In the genomic region with DNA sequence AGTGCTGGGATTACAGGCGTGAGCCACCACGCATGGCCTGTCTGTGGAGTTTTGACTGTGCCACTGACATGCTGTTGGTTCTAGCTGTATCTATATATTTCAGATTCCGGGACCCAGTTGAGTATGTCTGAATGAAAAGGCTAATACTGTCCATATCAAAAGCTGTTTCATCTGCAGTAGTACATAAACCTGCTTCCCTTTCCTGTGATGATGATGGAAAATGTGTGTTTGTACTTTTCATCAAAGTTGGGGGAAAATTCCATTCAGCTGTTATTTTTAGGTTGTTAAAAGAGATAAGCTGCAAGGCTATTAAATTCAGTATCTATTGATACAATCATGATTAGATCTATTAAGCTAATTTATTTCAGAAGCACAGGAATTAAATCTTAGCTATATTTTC, we compare ENCODE assay signal across 40 cellular contexts.
"Had no signal": no experiment of that assay in that cellular context is flagged by ENCODE, and none has a peak within 500 bp of the region (broad histone marks: within the 10 kb centered on the region; RNA-seq: fewer than 3 reads in every experiment).

No MANE protein-coding gene starts in this region.

- H3K27me3 ChIP-seq: ascending aorta, body of pancreas, brain microvascular endothelial cell, breast epithelium, cardiac muscle cell had no signal

- H3K4me1 ChIP-seq: adrenal gland, body of pancreas, breast epithelium had no signal

- H3K4me3 ChIP-seq: adrenal gland, ascending aorta, body of pancreas, breast epithelium, cardiac muscle cell had no signal

- H3K27ac ChIP-seq: adrenal gland, ascending aorta, body of pancreas, brain microvascular endothelial cell, breast epithelium, cardiac muscle cell had no signal

- DNase-seq: activated effector memory CD4-positive, alpha-beta T cell treated with anti-CD3 and anti-CD28 coated beads, Interleukin-2, amount 50 U/mL, for 16 hours; activated effector memory CD4-positive, alpha-beta T cell treated with Interleukin-2 at 50 U/mL for 16 hours; activated gamma-delta T cell; activated gamma-delta T cell treated with Interleukin-2 at 50 U/mL for 16 hours; activated naive CD4-positive, alpha-beta T cell; activated naive CD4-positive, alpha-beta T cell treated with anti-CD3 and anti-CD28 coated beads for 36 hours; activated naive CD4-positive, alpha-beta T cell treated with anti-CD3 and anti-CD28 coated beads, Interleukin-2, amount 10 ng/mL, durations not matched to agents 7 days and 5 days; activated naive CD4-positive, alpha-beta T cell treated with anti-CD3 and anti-CD28 coated beads, Interleukin-2, amount 50 U/mL, for 16 hours; activated naive CD4-positive, alpha-beta T cell treated with Interleukin-2 at 50 U/mL for 16 hours; activated naive CD8-positive, alpha-beta T cell treated with anti-CD3 and anti-CD28 coated beads, Interleukin-2, amount 10 ng/mL, durations not matched to agents 7 days and 5 days; activated naive CD8-positive, alpha-beta T cell treated with anti-CD3 and anti-CD28 coated beads, Interleukin-2, amount 50 U/mL, for 24 hours; activated T-cell treated with anti-CD3 and anti-CD28 coated beads for 4 hours; activated T-cell treated with anti-CD3 and anti-CD28 coated beads, Interleukin-2, amount 50 U/mL, for 1 hour; activated T-cell treated with anti-CD3 and anti-CD28 coated beads, Interleukin-2, amount 50 U/mL, for 24 hours; activated T-cell treated with anti-CD3 and anti-CD28 coated beads, Interleukin-2, amount 50 U/mL, for 4 hours; activated T-cell treated with anti-CD3 and anti-CD28 coated beads, Interleukin-2, amount 50 U/mL, for 48 hours; activated T-cell treated with anti-CD3 and anti-CD28 coated beads, Interleukin-2, amount 50 U/mL, for 72 hours; adrenal gland; amniotic stem cell; amygdala; anterior cingulate cortex; aorta; body of pancreas; brain microvascular endothelial cell; caudate nucleus; central memory CD4-positive, alpha-beta T cell; cerebellar nuclear complex had no signal

- H3K9me3 Mint-ChIP-seq: activated naive CD4-positive, alpha-beta T cell treated with anti-CD3 and anti-CD28 coated beads for 36 hours; activated naive CD4-positive, alpha-beta T cell treated with anti-CD3 and anti-CD28 coated beads, Interleukin-2, amount 10 ng/mL, durations not matched to agents 7 days and 5 days; activated naive CD4-positive, alpha-beta T cell treated with anti-CD3 and anti-CD28 coated beads, Interleukin-2, amount 50 U/mL, for 24 hours; activated naive CD8-positive, alpha-beta T cell treated with anti-CD3 and anti-CD28 coated beads, Interleukin-2, amount 10 ng/mL, durations not matched to agents 7 days and 5 days; activated naive CD8-positive, alpha-beta T cell treated with anti-CD3 and anti-CD28 coated beads, Interleukin-2, amount 50 U/mL, for 24 hours; activated T-cell treated with anti-CD3 and anti-CD28 coated beads, Interleukin-2, amount 50 U/mL, for 24 hours; activated T-cell treated with anti-CD3 and anti-CD28 coated beads, Interleukin-2, amount 50 U/mL, for 4 hours; activated T-helper 1 cell treated with anti-CD3 and anti-CD28 coated beads, Interleukin-12 subunit alpha, Interleukin-12 subunit beta, Interleukin-2, Interleukin-4 antibody, amounts not matched to agents 30 ng/mL and 10 ng/mL and 1 ng/mL, durations not matched to agents 14 hours and 24 hours and 36 hours; activated T-helper 17 cell treated with anti-CD3 and anti-CD28 coated beads, Interleukin-2, amount 50 U/mL, for 72 hours; activated T-helper 2 cell treated with anti-CD3 and anti-CD28 coated beads, Interferon-gamma antibody, Interleukin-2, Interleukin-4, amounts not matched to agents 10 μg/mL and 5 μg/mL and 100 μg/mL, durations not matched to agents 14 hours and 24 hours and 36 hours; brain had no signal

- H3K9me3 ChIP-seq: adrenal gland, ascending aorta, body of pancreas, breast epithelium had no signal

- H3K4me3 Mint-ChIP-seq: activated naive CD4-positive, alpha-beta T cell treated with anti-CD3 and anti-CD28 coated beads for 36 hours; activated naive CD4-positive, alpha-beta T cell treated with anti-CD3 and anti-CD28 coated beads, Interleukin-2, amount 10 ng/mL, durations not matched to agents 7 days and 5 days; activated naive CD4-positive, alpha-beta T cell treated with anti-CD3 and anti-CD28 coated beads, Interleukin-2, amount 50 U/mL, for 24 hours; activated naive CD8-positive, alpha-beta T cell; activated naive CD8-positive, alpha-beta T cell treated with anti-CD3 and anti-CD28 coated beads, Interleukin-2, amount 10 ng/mL, durations not matched to agents 7 days and 5 days; activated naive CD8-positive, alpha-beta T cell treated with anti-CD3 and anti-CD28 coated beads, Interleukin-2, amount 50 U/mL, for 24 hours; activated T-cell treated with anti-CD3 and anti-CD28 coated beads, Interleukin-2, amount 50 U/mL, for 24 hours; activated T-cell treated with anti-CD3 and anti-CD28 coated beads, Interleukin-2, amount 50 U/mL, for 4 hours; activated T-cell treated with anti-CD3 and anti-CD28 coated beads, Interleukin-2, amount 50 U/mL, for 72 hours; activated T-helper 1 cell treated with anti-CD3 and anti-CD28 coated beads, Interleukin-12 subunit alpha, Interleukin-12 subunit beta, Interleukin-2, Interleukin-4 antibody, amounts not matched to agents 30 ng/mL and 10 ng/mL and 1 ng/mL, durations not matched to agents 14 hours and 24 hours and 36 hours; activated T-helper 17 cell treated with anti-CD3 and anti-CD28 coated beads, Interleukin-2, amount 50 U/mL, for 72 hours; brain; central memory CD8-positive, alpha-beta T cell had no signal

- H3K27me3 Mint-ChIP-seq: brain had no signal

- H3K27ac Mint-ChIP-seq: activated naive CD4-positive, alpha-beta T cell treated with anti-CD3 and anti-CD28 coated beads for 36 hours; activated naive CD4-positive, alpha-beta T cell treated with anti-CD3 and anti-CD28 coated beads, Interleukin-2, amount 10 ng/mL, durations not matched to agents 7 days and 5 days; activated naive CD4-positive, alpha-beta T cell treated with anti-CD3 and anti-CD28 coated beads, Interleukin-2, amount 50 U/mL, for 24 hours; activated naive CD4-positive, alpha-beta T cell treated with anti-CD3 and anti-CD28 coated beads, Interleukin-2, amount 50 U/mL, for 72 hours; activated naive CD8-positive, alpha-beta T cell; activated naive CD8-positive, alpha-beta T cell treated with anti-CD3 and anti-CD28 coated beads, Interleukin-2, amount 10 ng/mL, durations not matched to agents 7 days and 5 days; activated naive CD8-positive, alpha-beta T cell treated with anti-CD3 and anti-CD28 coated beads, Interleukin-2, amount 50 U/mL, for 24 hours; activated T-cell treated with anti-CD3 and anti-CD28 coated beads, Interleukin-2, amount 50 U/mL, for 24 hours; activated T-cell treated with anti-CD3 and anti-CD28 coated beads, Interleukin-2, amount 50 U/mL, for 72 hours; activated T-helper 1 cell treated with anti-CD3 and anti-CD28 coated beads, Interleukin-12 subunit alpha, Interleukin-12 subunit beta, Interleukin-2, Interleukin-4 antibody, amounts not matched to agents 30 ng/mL and 10 ng/mL and 1 ng/mL, durations not matched to agents 14 hours and 24 hours and 36 hours; activated T-helper 17 cell treated with anti-CD3 and anti-CD28 coated beads, Interleukin-2, amount 50 U/mL, for 72 hours; activated T-helper 2 cell treated with anti-CD3 and anti-CD28 coated beads, Interferon-gamma antibody, Interleukin-2, Interleukin-4, amounts not matched to agents 10 μg/mL and 5 μg/mL and 100 μg/mL, durations not matched to agents 14 hours and 24 hours and 36 hours; brain had no signal

- H3K4me1 Mint-ChIP-seq: activated naive CD4-positive, alpha-beta T cell treated with anti-CD3 and anti-CD28 coated beads, Interleukin-2, amount 10 ng/mL, durations not matched to agents 7 days and 5 days; activated naive CD4-positive, alpha-beta T cell treated with anti-CD3 and anti-CD28 coated beads, Interleukin-2, amount 50 U/mL, for 24 hours; activated naive CD8-positive, alpha-beta T cell treated with anti-CD3 and anti-CD28 coated beads, Interleukin-2, amount 10 ng/mL, durations not matched to agents 7 days and 5 days; activated T-helper 17 cell treated with anti-CD3 and anti-CD28 coated beads, Interleukin-2, amount 50 U/mL, for 72 hours; brain; central memory CD8-positive, alpha-beta T cell had no signal

- H3K36me3 ChIP-seq: adrenal gland, ascending aorta, brain microvascular endothelial cell, breast epithelium, cardiac muscle cell had no signal

- H3K36me3 Mint-ChIP-seq: activated naive CD4-positive, alpha-beta T cell treated with anti-CD3 and anti-CD28 coated beads, Interleukin-2, amount 10 ng/mL, durations not matched to agents 7 days and 5 days; activated naive CD4-positive, alpha-beta T cell treated with anti-CD3 and anti-CD28 coated beads, Interleukin-2, amount 50 U/mL, for 24 hours; activated naive CD4-positive, alpha-beta T cell treated with anti-CD3 and anti-CD28 coated beads, Interleukin-2, amount 50 U/mL, for 72 hours; activated naive CD8-positive, alpha-beta T cell; activated naive CD8-positive, alpha-beta T cell treated with anti-CD3 and anti-CD28 coated beads, Interleukin-2, amount 10 ng/mL, durations not matched to agents 7 days and 5 days; brain had no signal

- FAIRE-seq: astrocyte, bronchial epithelial cell had no signal
